Comparison of ENCODE assay signal across 8 cellular contexts in genomic region chr1:33472349-33472980, GRCh38. TPM values are rescaled to one million over a fixed set of nuclear protein-coding genes. Genes with fewer than 3 reads are reported as not detected.
DNase-seq lines count a peak whose midpoint lies in the region; ATAC-seq and TF ChIP-seq lines count a peak whose summit lies in the region.

Gene ZSCAN20 (plus strand): TSS chr1:33472645. CDS start chr1:33479289, 6,644 bp downstream.

- in situ Hi-C loops in GM13976 (cut with MboI; ENCODE audit: low sequenced_read_pairs, unreplicated experiment), result no loop called here

- TF ChIP-seq CTCF in GM13976 (IDR thresholded peaks at IDR 0.05; ENCODE audit: borderline replicate concordance, control extremely low read depth, extremely low read depth, insufficient read depth, missing control alignments), result no peak
- no peak for TF ChIP-seq CTCF in left ventricle myocardium inferior (IDR thresholded peaks at IDR 0.05; ENCODE audit: borderline replicate concordance)
- TF ChIP-seq CTCF in upper lobe of right lung (IDR thresholded peaks at IDR 0.05), result no peak

- DNase-seq in GM13976 (ENCODE audit: low spot score), result peak; percentile 92
- DNase-seq in NCI-H146 treated with DMSO at 0.1 percent for 48 hours (lab: John Stamatoyannopoulos, UW; ENCODE audit: unreplicated experiment), result peak; percentile 95
- DNase-seq in T-helper 1 cell, result peak; percentile 55 to 87 (median 68)
- peak in 55 of 56 donors; percentile 77 to 100 (median 98) for DNase-seq in amygdala (lab: John Stamatoyannopoulos, UW)
- peak; percentile 98 for DNase-seq in left ventricle myocardium inferior
- peak; percentile 99 for DNase-seq in posterior vena cava (ENCODE audit: low spot score)
- DNase-seq in upper lobe of right lung, result peak; percentile 99

- no peaks in the 10 kb centered on the region for H3K36me3 ChIP-seq in left ventricle myocardium inferior
- no peaks in the 10 kb centered on the region for H3K36me3 ChIP-seq in upper lobe of right lung

- H3K4me1 ChIP-seq in left ventricle myocardium inferior (peaks cover 52% of the 10 kb centered on the region), upper lobe of right lung (peaks cover 21% of the 10 kb centered on the region)

- no peaks in the 10 kb centered on the region for H3K9me3 ChIP-seq in left ventricle myocardium inferior (replicated peaks)
- H3K9me3 ChIP-seq in upper lobe of right lung, result no peaks in the 10 kb centered on the region

- H3K4me3 ChIP-seq in left ventricle myocardium inferior (peak within 1 kb of the TSS; percentile 75), upper lobe of right lung (peak within 1 kb of the TSS; percentile 62)

- intact Hi-C loops in left ventricle myocardium inferior (cut with micrococcal nuclease), result no loop called here
- intact Hi-C loops in posterior vena cava (cut with DNase I), result loop anchor here in 1 of 2 donors (10.0 kb wide), 1 partner anchor 142 kb away; no protein-coding TSS in a partner anchor
- intact Hi-C loops in upper lobe of right lung (cut with DNase I), result no loop called here

- ATAC-seq in HG02870 (IDR thresholded peaks at IDR 0.05; ENCODE audit: unreplicated experiment) (peak; percentile 84), upper lobe of right lung (peak; percentile 98)

- no peaks in the 10 kb centered on the region for H3K27me3 ChIP-seq in left ventricle myocardium inferior (ENCODE audit: low read depth)
- H3K27me3 ChIP-seq in upper lobe of right lung, result no peaks in the 10 kb centered on the region

- H3K27ac ChIP-seq in left ventricle myocardium inferior (replicated peaks) (peak within 1 kb of the TSS; percentile 74), upper lobe of right lung (peak within 1 kb of the TSS; percentile 67)

RNA-seq across cellular contexts. Expression of gene ZSCAN20, which starts in this region (rescaled TPM):
- total RNA-seq in left ventricle myocardium inferior (5.7 TPM), posterior vena cava (1 to 10 TPM; 5.1 to 5.7 TPM), upper lobe of right lung (4.3 TPM)

Comparison
In these comparisons a context has a peak if more than half of its experiments do, and no peak if none do; other contexts are left out.
1. Peak in every context shown above with its lines: DNase-seq, ATAC-seq, H3K4me3 ChIP-seq and H3K27ac ChIP-seq.